ENCODE assay signal across 28 cellular contexts in the genomic region with DNA sequence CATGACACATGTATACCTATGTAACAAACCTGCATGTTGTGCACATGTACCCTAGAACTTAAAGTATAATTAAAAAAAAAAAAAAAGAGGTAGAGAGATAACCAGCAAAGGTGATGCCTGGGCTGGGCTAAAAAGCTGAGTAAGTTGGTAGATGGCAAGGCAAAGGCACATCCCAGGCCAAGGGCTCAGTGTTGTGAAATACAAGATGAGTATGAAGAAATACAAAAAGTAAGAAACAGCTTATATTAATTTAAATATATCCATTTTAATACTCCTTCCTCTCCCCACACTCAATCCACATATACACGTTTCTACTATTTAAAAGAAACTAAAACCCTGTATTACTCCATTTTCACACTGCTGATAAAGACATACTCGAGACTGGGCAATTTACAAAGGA.
"Had no signal": no experiment of that assay in that cellular context is flagged by ENCODE, and none has a peak within 500 bp of the region (broad histone marks: within the 10 kb centered on the region; RNA-seq: fewer than 3 reads in every experiment).

No MANE protein-coding gene starts in this region.

- H3K4me1 ChIP-seq: adrenal gland, ascending aorta, left lung, right atrium auricular region, upper lobe of left lung, vagina had no signal

- H3K9me3 ChIP-seq: adrenal gland, ascending aorta, esophagus muscularis mucosa, left lung, right atrium auricular region, upper lobe of left lung, vagina had no signal

- DNase-seq: activated B cell treated with CpG ODN at 0.5 μM for 24 hours; activated CD4-positive, alpha-beta T cell treated with anti-CD3 and anti-CD28 coated beads, Interleukin-2, amount 50 U/mL, for 1 hour; activated CD8-positive, alpha-beta T cell treated with anti-CD3 and anti-CD28 coated beads for 36 hours; activated T-cell treated with anti-CD3 and anti-CD28 coated beads, Interleukin-2, amount 50 U/mL, for 4 hours; adrenal gland; dorsolateral prefrontal cortex; effector memory CD8-positive, alpha-beta T cell; foreskin melanocyte; heart right ventricle; left lung; mesendoderm; stimulated activated CD4-positive, alpha-beta T cell treated with anti-CD3 and anti-CD28 coated beads, Interleukin-1b, Interleukin-23, amount 100 ng/mL, for 48 hours; stimulated activated CD4-positive, alpha-beta T cell treated with anti-CD3 and anti-CD28 coated beads, Interleukin-4, amount 100 ng/mL, for 4 hours; stimulated activated CD8-positive, alpha-beta memory T cell treated with anti-CD3 and anti-CD28 coated beads, Interleukin-4, amount 100 ng/mL, for 48 hours; stimulated activated naive CD8-positive, alpha-beta T cell treated with anti-CD3 and anti-CD28 coated beads, Interleukin-15, amount 100 ng/mL, for 72 hours; substantia nigra; T-helper 2 cell; upper lobe of left lung had no signal

- H3K4me3 ChIP-seq: adrenal gland, ascending aorta, coronary artery, dorsolateral prefrontal cortex, esophagus muscularis mucosa, heart right ventricle, left lung, lung, right atrium auricular region, smooth muscle cell, upper lobe of left lung, vagina had no signal

- ATAC-seq: activated CD8-positive, alpha-beta T cell treated with anti-CD3 and anti-CD28 coated beads for 36 hours; activated T-cell treated with anti-CD3 and anti-CD28 coated beads, Interleukin-2, amount 50 U/mL, for 4 hours; activated T-helper 17 cell treated with anti-CD3 and anti-CD28 coated beads, Interleukin-2, amount 50 U/mL, for 72 hours; effector memory CD8-positive, alpha-beta T cell; heart right ventricle; left lung; natural killer cell treated with Interleukin-12 subunit alpha and Interleukin-12 subunit beta and Interleukin-15 and Interleukin-18, amount 100 ng/mL, for 72 hours; stimulated activated memory B cell treated with anti-CD40 and anti-IgM and Interleukin-4, amounts not matched to agents 10 μg/mL and 1 μg/mL and 100 μg/mL, for 72 hours; stimulated activated naive CD8-positive, alpha-beta T cell treated with anti-CD3 and anti-CD28 coated beads, Interleukin-15, amount 100 ng/mL, for 72 hours had no signal

- H3K36me3 ChIP-seq: adrenal gland, ascending aorta, esophagus muscularis mucosa, heart right ventricle, left lung, right atrium auricular region, upper lobe of left lung, vagina had no signal
